Comparison of ENCODE assay signal across 8 cellular contexts in the genomic region with DNA sequence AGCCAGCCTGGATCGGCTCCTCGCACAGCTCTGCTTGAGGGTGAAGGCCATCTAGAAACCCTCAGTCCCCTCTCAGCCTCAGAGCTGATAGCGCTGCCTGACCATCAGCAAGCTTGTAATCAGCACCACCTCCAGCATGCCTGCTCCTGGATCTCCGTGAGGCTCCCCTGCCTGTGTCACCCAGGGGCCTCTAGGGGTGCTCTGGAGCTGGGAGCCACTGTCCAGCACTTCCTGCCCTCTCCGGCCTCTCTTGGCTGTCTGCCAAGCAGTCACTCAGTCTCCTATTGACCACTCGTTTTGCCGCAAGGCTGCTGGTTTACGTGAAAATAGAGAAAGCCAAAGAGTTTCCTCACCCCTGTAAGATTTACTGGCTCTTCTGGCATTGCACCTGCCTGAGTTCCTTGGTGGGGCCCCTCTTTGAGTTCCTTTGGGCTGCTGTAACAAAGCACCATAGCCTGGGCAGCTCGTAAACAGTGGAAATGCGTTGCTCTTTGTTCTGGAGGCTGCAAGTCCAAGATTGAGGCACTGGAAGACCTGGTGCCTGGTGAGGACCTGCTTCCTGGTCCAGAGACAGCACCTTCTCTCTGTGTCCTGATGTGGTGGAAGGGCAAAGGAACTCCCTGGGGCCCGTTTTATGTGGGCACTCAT. TPM values are rescaled to one million over a fixed set of nuclear protein-coding genes. Genes with fewer than 3 reads are reported as not detected.
DNase-seq lines count a peak whose midpoint lies in the region; ATAC-seq and TF ChIP-seq lines count a peak whose summit lies in the region.

No MANE protein-coding gene starts in this region.

- peak; percentile 34; the same call in 1 of the 3 replicates for ATAC-seq in RWPE2 (ENCODE audit: low read depth)
- peak; percentile 45 for ATAC-seq in esophagus mucosa
- peak; percentile 72 for ATAC-seq in mucosa of descending colon
- ATAC-seq in GM18517 (IDR thresholded peaks at IDR 0.05; ENCODE audit: unreplicated experiment): no peak
- ATAC-seq in GM21619 (IDR thresholded peaks at IDR 0.05; ENCODE audit: unreplicated experiment): no peak

- H3K4me3 ChIP-seq in GM12875 (ENCODE audit: low read depth, low read length) (no peak overlapping the region), RWPE2 (ENCODE audit: severe bottlenecking) (no peak overlapping the region), mucosa of descending colon (no peak overlapping the region)

- H3K36me3 ChIP-seq in RWPE2 (ENCODE audit: low read depth): no peaks in the 10 kb centered on the region
- H3K36me3 ChIP-seq in mucosa of descending colon (ENCODE audit: low read depth): no peaks in the 10 kb centered on the region

- H3K27ac ChIP-seq in RWPE2 (ENCODE audit: poor library complexity, severe bottlenecking): no peak overlapping the region

- peak; percentile 77 for TF ChIP-seq CTCF in GM12875 (IDR thresholded peaks at IDR 0.05; ENCODE audit: borderline replicate concordance, insufficient read depth, low read depth, low read length)
- peak; percentile 30 for TF ChIP-seq CTCF in RWPE2 (IDR thresholded peaks at IDR 0.05; ENCODE audit: poor library complexity, severe bottlenecking)
- peak; percentile 72 for TF ChIP-seq CTCF in mucosa of descending colon (IDR thresholded peaks at IDR 0.05)

- H3K4me1 ChIP-seq in RWPE2 (ENCODE audit: insufficient read depth, poor library complexity, severe bottlenecking) (no peaks in the 10 kb centered on the region), mucosa of descending colon (ENCODE audit: low read depth) (peaks cover 17% of the 10 kb centered on the region)

- intact Hi-C loops in mucosa of descending colon (cut with DNase I, micrococcal nuclease): no loop called here

- in situ Hi-C loops in ACHN (cut with HindIII; ENCODE audit: low pct_ligation_motif_present, low pct_unique_long_range_greater_than_20kb, low sequenced_read_pairs): no loop called here

- DNase-seq in ACHN (peak; percentile 92), RWPE2 (ENCODE audit: low spot score) (peak; percentile 55), mucosa of descending colon (peak; percentile 81 to 86 (median 82)), DMS114 treated with DMSO at 0.1 percent for 48 hours (lab: John Stamatoyannopoulos, UW; ENCODE audit: unreplicated experiment) (no peak)

- H3K9me3 ChIP-seq in RWPE2 (ENCODE audit: severe bottlenecking) (no peaks in the 10 kb centered on the region), mucosa of descending colon (no peaks in the 10 kb centered on the region)

- H3K27me3 ChIP-seq in RWPE2 (ENCODE audit: insufficient read depth, poor library complexity, severe bottlenecking): no peaks in the 10 kb centered on the region

RNA-seq across cellular contexts. Expression of gene CAPN10, which starts 17.9 kb away (rescaled TPM):
- total RNA-seq in esophagus mucosa (10.5 TPM), mucosa of descending colon (10 to 100 TPM; 34.0 to 55.5 (median 40.4) TPM)

RNA-seq across cellular contexts. Expression of gene GPR35, which starts 20.9 kb away (rescaled TPM):
- total RNA-seq in esophagus mucosa (0.24 TPM), mucosa of descending colon (100 to 1,000 TPM in 1 of 3 donors, 10 to 100 TPM in 2; 47.1 to 132 (median 76.8) TPM)

RNA-seq across cellular contexts. Expression of gene RNPEPL1, which starts 36.1 kb away (rescaled TPM):
- 44.6 TPM for total RNA-seq in esophagus mucosa
- total RNA-seq in mucosa of descending colon: 100 to 1,000 TPM in 1 of 3 donors, 10 to 100 TPM in 2; 76.4 to 119 (median 76.9) TPM

RNA-seq across cellular contexts. Expression of gene DUSP28, which starts 44.3 kb away (rescaled TPM):
- total RNA-seq in esophagus mucosa (3.7 TPM), mucosa of descending colon (1 to 10 TPM; 3.5 to 5.3 (median 4.3) TPM)

RNA-seq across cellular contexts. Expression of gene ANKMY1, which starts 46.6 kb away (rescaled TPM):
- total RNA-seq in esophagus mucosa: 8.9 TPM
- total RNA-seq in mucosa of descending colon: 10 to 100 TPM; 23.0 to 32.7 (median 23.5) TPM

Comparison
In these comparisons a context has a peak if more than half of its experiments do, and no peak if none do; other contexts are left out.
1. ATAC-seq: peak in RWPE2 (single experiment), esophagus mucosa (single experiment) and mucosa of descending colon (single experiment); none in GM18517 (single experiment) and GM21619 (single experiment).
2. RNA of gene GPR35, which starts 20.9 kb away (total RNA-seq): 47.1 to 132 TPM in mucosa of descending colon; 0.24 TPM in esophagus mucosa (single experiment); every median in the first group is over 10 times any median in the second.
3. Peak in every context shown above with its lines, with median percentiles within 50 percentile points of each other: CTCF ChIP-seq.